ENCODE assay signal across 1 cellular context in the genomic region with DNA sequence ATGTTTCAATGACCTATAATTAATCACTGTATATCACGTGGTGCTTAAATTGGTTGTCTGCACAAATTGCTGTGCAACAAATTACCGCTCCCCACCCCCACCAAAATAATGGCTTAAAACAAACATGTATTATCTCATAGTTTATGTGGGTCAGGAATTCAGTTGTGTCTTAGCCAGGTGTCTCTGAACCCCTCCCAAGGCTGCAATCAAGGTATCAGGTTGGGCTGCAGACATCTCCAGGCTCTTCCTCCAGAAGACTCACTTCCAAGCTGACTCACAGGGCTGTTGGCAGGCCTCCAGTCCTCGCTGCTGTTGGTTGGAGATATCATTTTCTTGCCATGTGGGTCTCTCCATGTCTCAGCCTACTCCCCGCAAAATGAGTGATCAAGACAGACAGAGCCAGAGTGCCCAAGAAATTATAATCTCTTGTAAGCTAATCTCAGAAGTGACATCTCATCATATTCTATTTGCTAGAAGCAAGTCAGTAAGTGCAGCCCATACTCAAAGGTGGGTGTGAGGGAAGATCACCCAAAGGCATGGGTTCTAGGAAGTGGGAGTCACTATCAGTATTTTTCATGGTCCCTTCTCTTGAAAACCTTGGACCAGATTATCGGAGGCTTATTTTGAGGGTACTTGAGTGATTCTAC.
TF ChIP-seq lines count a peak whose summit lies in the region.

No MANE protein-coding gene starts in this region.

TF ChIP-seq in IMR-90, 13 proteins besides CTCF, POLR2A, EP300 and RAD21 (continued from another document):
- TF ChIP-seq MXI1 (IDR thresholded peaks at IDR 0.05; ENCODE audit: borderline replicate concordance, low read depth, low read length), result no peak; the same call in 1 of the 2 replicates
- TF ChIP-seq MAFK (IDR thresholded peaks at IDR 0.05; ENCODE audit: low read depth, low read length), result no peak
- no peak for TF ChIP-seq CHD1 (IDR thresholded peaks at IDR 0.05; ENCODE audit: low read depth, low read length)
